3 cellular contexts compared by ENCODE assay signal in the genomic region with DNA sequence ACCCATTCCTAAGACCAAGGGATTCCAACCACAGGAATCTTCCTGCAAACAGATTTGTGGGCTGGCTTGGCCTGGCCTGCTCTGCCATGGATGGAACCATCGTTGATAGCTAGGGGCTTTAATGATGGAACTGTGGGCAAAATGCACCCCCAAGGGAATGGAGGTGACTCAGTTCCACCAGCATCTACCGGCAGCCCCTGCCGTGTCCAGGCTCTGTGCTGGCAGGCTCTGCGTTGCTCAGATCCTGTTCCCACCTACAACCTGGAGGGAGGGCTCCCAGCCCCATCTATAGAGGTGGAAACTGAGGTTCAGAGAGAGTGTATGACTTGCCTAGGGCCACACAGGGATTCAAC.
"Had no signal": no experiment of that assay in that cellular context is flagged by ENCODE, and none has a peak within 500 bp of the region (broad histone marks: within the 10 kb centered on the region; RNA-seq: fewer than 3 reads in every experiment).

No MANE protein-coding gene starts in this region.

- H3K27me3 ChIP-seq: tibial nerve had no signal

- H3K4me3 ChIP-seq: prostate gland, tibial nerve had no signal

- H3K27ac ChIP-seq: prostate gland, tibial nerve had no signal

- H3K36me3 ChIP-seq: prostate gland, tibial nerve had no signal

- H3K4me1 ChIP-seq: prostate gland had no signal

- H3K9me3 ChIP-seq: prostate gland, tibial nerve had no signal

- DNase-seq: cortex of kidney had no signal
